In genomic region chr17:29412780-29413565, GRCh38 we compare ENCODE assay signal across 9 cellular contexts. TPM values are rescaled to one million over a fixed set of nuclear protein-coding genes. Genes with fewer than 3 reads are reported as not detected.
DNase-seq lines count a peak whose midpoint lies in the region; ATAC-seq and TF ChIP-seq lines count a peak whose summit lies in the region.
"Had no signal": no experiment of that assay in that cellular context is flagged by ENCODE, and none has a peak within 500 bp of the region (broad histone marks: within the 10 kb centered on the region; RNA-seq: fewer than 3 reads in every experiment).

No MANE protein-coding gene starts in this region.

- H3K4me1 Mint-ChIP-seq in natural killer cell, result peaks cover 28 to 41% of the 10 kb centered on the region in 2 donors
- H3K4me1 Mint-ChIP-seq in natural killer cell treated with Interleukin-12 subunit alpha and Interleukin-12 subunit beta and Interleukin-15 and Interleukin-18, amount 100 ng/mL, for 72 hours (ENCODE audit: low read depth in 2 of 2), result peaks cover 24 to 25% of the 10 kb centered on the region in 2 donors
- H3K4me1 Mint-ChIP-seq in T-cell, result peaks cover 31 to 41% (median 33%) of the 10 kb centered on the region in 3 donors

- H3K4me3 Mint-ChIP-seq in natural killer cell (no peak overlapping the region), T-cell (no peak overlapping the region)
- no peak overlapping the region for H3K4me3 Mint-ChIP-seq in natural killer cell treated with Interleukin-12 subunit alpha and Interleukin-12 subunit beta and Interleukin-15 and Interleukin-18, amount 100 ng/mL, for 72 hours

- H3K9me3 Mint-ChIP-seq in natural killer cell (no peaks in the 10 kb centered on the region), T-cell (no peaks in the 10 kb centered on the region)
- H3K9me3 Mint-ChIP-seq in natural killer cell treated with Interleukin-12 subunit alpha and Interleukin-12 subunit beta and Interleukin-15 and Interleukin-18, amount 100 ng/mL, for 72 hours, result no peaks in the 10 kb centered on the region

- H3K27me3 Mint-ChIP-seq in natural killer cell (ENCODE audit: low read depth in 2 of 2) (no peaks in the 10 kb centered on the region), T-cell (no peaks in the 10 kb centered on the region)
- H3K27me3 Mint-ChIP-seq in natural killer cell treated with Interleukin-12 subunit alpha and Interleukin-12 subunit beta and Interleukin-15 and Interleukin-18, amount 100 ng/mL, for 72 hours, result no peaks in the 10 kb centered on the region

- H3K27me3 ChIP-seq in vagina, result no peaks in the 10 kb centered on the region

- TF ChIP-seq POLR2A in vagina (IDR thresholded peaks at IDR 0.05), result no peak

- H3K27ac Mint-ChIP-seq in natural killer cell, result peak overlapping the region; percentile 24 to 35
- H3K27ac Mint-ChIP-seq in natural killer cell treated with Interleukin-12 subunit alpha and Interleukin-12 subunit beta and Interleukin-15 and Interleukin-18, amount 100 ng/mL, for 72 hours, result no peak overlapping the region
- H3K27ac Mint-ChIP-seq in T-cell, result peak overlapping the region; percentile 45 to 66

- intact Hi-C loops in natural killer cell (cut with micrococcal nuclease), result no loop called here
- intact Hi-C loops in vagina (cut with DNase I), result no loop called here

- CTCF ChIA-PET in T-cell (lab: Charles Lee), result interaction anchor here in 1 of 2 donors (0.7 kb wide), 1 partner anchor 495 kb away, joined by 4 read pairs; no protein-coding TSS in a partner anchor

- ATAC-seq in natural killer cell (no peak), T-cell (replicated peaks in 1 of 4) (no peak), GM21390 (IDR thresholded peaks at IDR 0.05; ENCODE audit: unreplicated experiment) (no peak)
- no peak for ATAC-seq in natural killer cell treated with Interleukin-12 subunit alpha and Interleukin-12 subunit beta and Interleukin-15 and Interleukin-18, amount 100 ng/mL, for 72 hours

- H3K9me3 ChIP-seq in vagina, result no peaks in the 10 kb centered on the region

- H3K4me3 ChIP-seq in fibroblast of villous mesenchyme (ENCODE audit: low read depth, low read length) (no peak overlapping the region), vagina (no peak overlapping the region)

- no peaks in the 10 kb centered on the region for H3K36me3 ChIP-seq in vagina

- H3K4me1 ChIP-seq in vagina, result peaks cover 17% of the 10 kb centered on the region

- POLR2A ChIA-PET in T-cell (lab: Charles Lee), result no interaction called here

- H3K36me3 Mint-ChIP-seq in natural killer cell (no peaks in the 10 kb centered on the region), T-cell (peaks cover 13% of the 10 kb centered on the region)
- peaks cover 5% of the 10 kb centered on the region for H3K36me3 Mint-ChIP-seq in natural killer cell treated with Interleukin-12 subunit alpha and Interleukin-12 subunit beta and Interleukin-15 and Interleukin-18, amount 100 ng/mL, for 72 hours

- H3K27ac ChIP-seq in vagina, result peak overlapping the region; percentile 27

- TF ChIP-seq CTCF in natural killer cell (IDR thresholded peaks at IDR 0.05) (no peak), fibroblast of villous mesenchyme (IDR thresholded peaks at IDR 0.05; ENCODE audit: insufficient read depth, low read depth, low read length) (no peak), vagina (IDR thresholded peaks at IDR 0.05) (no peak)

- DNase-seq in natural killer cell, result no peak
- no peak for DNase-seq in natural killer cell treated with Interleukin-12 subunit alpha and Interleukin-12 subunit beta and Interleukin-15 and Interleukin-18, amount 100 ng/mL, for 72 hours (ENCODE audit: low spot score)
- DNase-seq in T-cell, result no peak
- DNase-seq in fibroblast of villous mesenchyme (ENCODE audit: low read depth), result peak; percentile 71
- no peak for DNase-seq in vagina (ENCODE audit: extremely low spot score in 2 of 2)
- DNase-seq in ureter (ENCODE audit: low spot score), result no peak
- DNase-seq in stimulated activated CD4-positive, alpha-beta T cell treated with anti-CD3 and anti-CD28 coated beads, Interleukin-15, amount 100 ng/mL, for 24 hours, result no peak
- DNase-seq: NCI-H1105 treated with DMSO at 0.1 percent for 48 hours had no signal

RNA-seq across cellular contexts. Expression of gene TAOK1, which starts 22.8 kb away (rescaled TPM):
- total RNA-seq in natural killer cell (10 to 100 TPM; 55.4 to 76.9 (median 70.0) TPM), T-cell (10 to 100 TPM; 57.7 to 63.4 (median 61.7) TPM), fibroblast of villous mesenchyme (64.1 and 70.4 TPM in 2 replicates), vagina (42.2 TPM), ureter (92.4 TPM)
- total RNA-seq in natural killer cell treated with Interleukin-12 subunit alpha and Interleukin-12 subunit beta and Interleukin-15 and Interleukin-18, amount 100 ng/mL, for 72 hours, result 10 to 100 TPM; 64.0 to 81.6 TPM

Comparison
In these comparisons a context has a peak if more than half of its experiments do, and no peak if none do; other contexts are left out.
1. H3K27ac Mint-ChIP-seq: peak in natural killer cell (2 of 2) and T-cell (2 of 2); none in natural killer cell treated with Interleukin-12 subunit alpha and Interleukin-12 subunit beta and Interleukin-15 and Interleukin-18, amount 100 ng/mL, for 72 hours (0 of 2).